In the genomic region with DNA sequence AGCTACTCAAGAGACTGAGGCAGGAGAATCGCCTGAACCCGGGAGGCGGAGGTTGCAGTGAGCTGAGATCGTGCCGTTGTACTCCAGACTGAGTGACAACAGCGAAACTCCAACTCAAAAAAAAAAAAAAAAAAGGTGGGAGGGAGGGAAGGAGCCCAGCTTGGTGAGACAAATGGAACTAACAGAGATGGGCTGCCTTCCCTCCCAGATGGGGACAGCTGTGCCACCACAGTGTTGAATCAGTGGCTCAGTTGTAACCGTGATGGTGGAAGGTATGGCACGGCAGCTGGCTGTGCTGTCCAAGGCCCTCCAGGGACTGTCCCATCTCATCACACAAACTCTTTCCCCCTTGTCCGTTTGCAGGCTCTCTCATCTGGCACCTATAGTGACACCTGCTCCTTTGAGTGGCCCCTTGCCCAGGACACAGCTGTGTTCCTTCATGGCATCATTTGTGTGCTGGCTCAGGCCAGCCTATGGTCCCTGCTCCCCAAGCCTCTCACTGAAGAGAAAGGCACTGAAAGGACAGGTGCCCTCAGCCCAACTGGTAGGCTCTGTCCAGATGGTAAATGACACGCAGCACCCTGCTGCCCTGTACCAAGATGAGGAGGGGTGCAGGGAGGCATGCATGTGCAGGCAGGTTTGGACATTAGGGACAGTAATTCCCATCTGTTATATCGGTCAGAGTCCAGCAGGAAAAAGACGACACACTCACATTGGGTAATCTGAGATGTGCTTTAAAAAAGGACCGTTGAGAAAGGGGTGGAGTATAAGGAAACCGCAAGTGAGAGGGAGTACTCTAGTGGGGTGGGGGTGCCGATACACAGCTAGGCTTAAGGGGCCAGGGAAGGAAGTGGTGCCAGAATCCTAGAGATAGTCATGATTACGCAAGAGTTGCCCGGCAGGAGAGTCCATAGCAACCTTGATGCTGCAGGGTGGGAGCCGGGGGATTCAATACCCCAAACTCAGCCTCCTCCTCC, we compare ENCODE assay signal across 1 cellular context.
TF ChIP-seq lines count a peak whose summit lies in the region.

No MANE protein-coding gene starts in this region.

TF ChIP-seq in HepG2, 621 proteins besides CTCF, POLR2A, EP300 and RAD21:
- TF ChIP-seq CEBPG (CRISPR knock-in tag; IDR thresholded peaks at IDR 0.05) = peak; percentile 59
- TF ChIP-seq ZFP36 (IDR thresholded peaks at IDR 0.05; ENCODE audit: borderline replicate concordance, low read depth, low read length, partially characterized antibody) = no peak
- TF ChIP-seq CEBPB (IDR thresholded peaks at IDR 0.05; ENCODE audit: borderline replicate concordance, low read depth, low read length) = peak; percentile 92
- TF ChIP-seq ZNF678 (CRISPR knock-in tag; IDR thresholded peaks at IDR 0.05) = no peak
- TF ChIP-seq ZNF749 (CRISPR knock-in tag; IDR thresholded peaks at IDR 0.05; ENCODE audit: borderline replicate concordance) = no peak
- 0 out of 2 replicates have a peak, but pooled peaks have one; percentile 2 for TF ChIP-seq SMC3 (IDR thresholded peaks at IDR 0.05; ENCODE audit: low read length)
TF ChIP-seq in HepG2: peak in this region for 3.
